Comparison of ENCODE assay signal across 7 cellular contexts in the genomic region with DNA sequence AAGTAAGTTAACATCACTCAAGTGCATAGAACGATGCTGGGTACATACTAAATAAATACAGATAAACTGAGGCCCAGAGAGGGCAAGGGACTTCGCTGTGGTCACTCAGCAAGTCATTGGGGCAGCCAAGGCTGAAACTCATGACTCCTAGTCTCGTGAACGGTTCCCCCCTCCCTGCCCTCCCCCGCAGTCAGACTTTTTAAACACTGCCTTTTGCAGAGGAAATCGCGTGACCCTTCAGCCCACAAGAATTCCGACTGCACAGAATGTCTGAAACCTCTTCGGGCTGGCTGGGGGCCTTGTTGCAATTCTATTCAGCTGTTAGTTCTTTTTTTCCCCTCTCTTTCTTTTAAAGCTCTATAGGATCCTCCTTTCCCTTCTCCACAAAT. TPM values are rescaled to one million over a fixed set of nuclear protein-coding genes. Genes with fewer than 3 reads are reported as not detected.
DNase-seq lines count a peak whose midpoint lies in the region; ATAC-seq and TF ChIP-seq lines count a peak whose summit lies in the region.

No MANE protein-coding gene starts in this region.

- no peak for TF ChIP-seq CTCF in suprapubic skin (IDR thresholded peaks at IDR 0.05)

- peak overlapping the region in 8 of 10 donors; percentile 9 to 78 (median 59) for H3K4me3 Mint-ChIP-seq in naive thymus-derived CD8-positive, alpha-beta T cell

- no peaks in the 10 kb centered on the region for H3K27me3 ChIP-seq in suprapubic skin

- peak overlapping the region; percentile 76 for H3K27ac ChIP-seq in suprapubic skin

- H3K4me1 ChIP-seq in suprapubic skin: peaks cover 57% of the 10 kb centered on the region

- H3K27ac Mint-ChIP-seq in naive thymus-derived CD8-positive, alpha-beta T cell: peak overlapping the region in 7 of 10 donors; percentile 42 to 90 (median 72)

- DNase-seq in T1000 (lab: John Stamatoyannopoulos, UW) (peak; percentile 47), dermis blood vessel endothelial cell (peak; percentile 95), suprapubic skin (ENCODE audit: low spot score in 2 of 2) (peak in 1 of 2 donors; percentile 90)
- DNase-seq in naive thymus-derived CD8-positive, alpha-beta T cell: peak in 1 of 10 donors; percentile 37
- no peak for DNase-seq in effector CD4-positive, alpha-beta T cell

- 56% methylated on average over 9 of the region's 9 CpGs for WGBS in suprapubic skin

- no peak for TF ChIP-seq EP300 in suprapubic skin (IDR thresholded peaks at IDR 0.05)

- H3K36me3 ChIP-seq in suprapubic skin: peaks cover 4% of the 10 kb centered on the region

- POLR2A ChIA-PET in naive thymus-derived CD8-positive, alpha-beta T cell (lab: Charles Lee): interaction anchor here (0.7 kb wide), 1 partner anchor 709 kb away, joined by 3 read pairs; no protein-coding TSS in a partner anchor

- ATAC-seq in GM18867 (IDR thresholded peaks at IDR 0.05; ENCODE audit: unreplicated experiment) (peak; percentile 35), HG02981 (IDR thresholded peaks at IDR 0.05; ENCODE audit: unreplicated experiment) (peak; percentile 30)
- ATAC-seq in naive thymus-derived CD8-positive, alpha-beta T cell: peak in 1 of 2 donors; percentile 33

- no peaks in the 10 kb centered on the region for H3K36me3 Mint-ChIP-seq in naive thymus-derived CD8-positive, alpha-beta T cell

- no peak overlapping the region for H3K4me3 ChIP-seq in suprapubic skin

- H3K27me3 Mint-ChIP-seq in naive thymus-derived CD8-positive, alpha-beta T cell: peaks cover 0 to 5% (median 2%) of the 10 kb centered on the region in 5 donors

- TF ChIP-seq POLR2A in suprapubic skin (IDR thresholded peaks at IDR 0.05): no peak

- H3K9me3 ChIP-seq in suprapubic skin: no peaks in the 10 kb centered on the region

- peaks cover 8 to 43% (median 14%) of the 10 kb centered on the region in 4 donors for H3K4me1 Mint-ChIP-seq in naive thymus-derived CD8-positive, alpha-beta T cell

- no peaks in the 10 kb centered on the region for H3K9me3 Mint-ChIP-seq in naive thymus-derived CD8-positive, alpha-beta T cell

RNA-seq across cellular contexts. Expression of gene NEK6, which starts 28.1 kb away (rescaled TPM):
- total RNA-seq in dermis blood vessel endothelial cell: 18.7 and 25.6 TPM in 2 replicates
- 1 to 10 TPM in 1 of 2 experiments, under 1 TPM in 1; 0.83 to 1.2 TPM for total RNA-seq in naive thymus-derived CD8-positive, alpha-beta T cell
- 1 to 10 TPM in 1 of 3 donors, under 1 TPM in 1, not detected in 1; 0.37 to 1.7 TPM for polyA plus RNA-seq in naive thymus-derived CD8-positive, alpha-beta T cell
- 10 to 100 TPM in 2 of 4 donors, 1 to 10 TPM in 2; 5.4 to 17.5 (median 10.6) TPM for total RNA-seq in suprapubic skin
